Comparison of ENCODE assay signal across 1 cellular context in genomic region chr5:135950611-135951010, GRCh38.
TF ChIP-seq lines count a peak whose summit lies in the region.

No MANE protein-coding gene starts in this region.

TF ChIP-seq in GM23338, 12 proteins besides CTCF, POLR2A, EP300 and RAD21 (continued from another document):
- TF ChIP-seq REST (IDR thresholded peaks at IDR 0.05; ENCODE audit: unreplicated experiment) (no peak), ZNF462 (CRISPR knock-in tag; IDR thresholded peaks at IDR 0.05) (no peak), ZNF331 (CRISPR knock-in tag; IDR thresholded peaks at IDR 0.05; ENCODE audit: low read depth) (no peak)
